1 cellular context compared by ENCODE assay signal in genomic region chr1:113210248-113210647, GRCh38.
A peak's percentile ranks its signal among the peaks of the same experiment; 100 is the strongest.
TF ChIP-seq lines count a peak whose summit lies in the region.

No MANE protein-coding gene starts in this region.

TF ChIP-seq in K562, 482 proteins besides CTCF, POLR2A, EP300 and RAD21 (continued from another document and continues in another):
- 0 out of 4 replicates have a peak, but pooled peaks of 1 of the 2 experiments have one; percentile 26 for TF ChIP-seq KDM1A (IDR thresholded peaks at IDR 0.05)
- no peak for TF ChIP-seq PTRF (tag; IDR thresholded peaks at IDR 0.05)
- TF ChIP-seq MTA1 (IDR thresholded peaks at IDR 0.05; ENCODE audit: borderline replicate concordance): 0 out of 2 replicates have a peak, but pooled peaks have one; percentile 17
- peak; percentile 53; the same call in 1 of the 2 replicates for TF ChIP-seq NCOR1 (IDR thresholded peaks at IDR 0.05)
- TF ChIP-seq ESRRA (IDR thresholded peaks at IDR 0.05; ENCODE audit: borderline replicate concordance, low read depth): no peak
- peak; percentile 63 for TF ChIP-seq SMAD4 (CRISPR knock-in tag; conservative IDR thresholded peaks at IDR 0.05)
- peak; percentile 83 for TF ChIP-seq ARID1B (IDR thresholded peaks at IDR 0.05)
- TF ChIP-seq SRF (CRISPR knock-in tag; IDR thresholded peaks at IDR 0.05): no peak
- no peak for TF ChIP-seq ZNF175 (CRISPR knock-in tag; IDR thresholded peaks at IDR 0.05; ENCODE audit: low read depth)
- no peak for TF ChIP-seq ZNF717 (CRISPR knock-in tag; IDR thresholded peaks at IDR 0.05)
- TF ChIP-seq GTF2F1 (IDR thresholded peaks at IDR 0.05; ENCODE audit: low read depth, low read length): no peak
- peak; percentile 69; the same call in 1 of the 2 replicates for TF ChIP-seq HDAC2 (IDR thresholded peaks at IDR 0.05)
- TF ChIP-seq MYC (IDR thresholded peaks at IDR 0.05; ENCODE audit: low read depth, low read length): peak; percentile 59
- TF ChIP-seq MYC (CRISPR knock-in tag; IDR thresholded peaks at IDR 0.05; ENCODE audit: borderline replicate concordance, low read depth): no peak
- TF ChIP-seq ZBTB26 (CRISPR knock-in tag; IDR thresholded peaks at IDR 0.05): no peak
- TF ChIP-seq CLOCK (CRISPR knock-in tag; IDR thresholded peaks at IDR 0.05; ENCODE audit: borderline replicate concordance): no peak
- peak; percentile 29; the same call in 1 of the 2 replicates for TF ChIP-seq CXXC5 (CRISPR knock-in tag; IDR thresholded peaks at IDR 0.05)
- TF ChIP-seq ZNF165 (CRISPR knock-in tag; IDR thresholded peaks at IDR 0.05; ENCODE audit: borderline replicate concordance): no peak
- peak in 1 of 2 experiments; percentile 38 for TF ChIP-seq E2F6 (IDR thresholded peaks at IDR 0.05; ENCODE audit: borderline replicate concordance in 1 of 2, extremely low read depth in 1 of 2, insufficient read depth in 1 of 2, insufficient read length in 1 of 2, low read depth in 1 of 2, low read length in 1 of 2, poor library complexity in 1 of 2, severe bottlenecking in 1 of 2)
- TF ChIP-seq XRCC5 (IDR thresholded peaks at IDR 0.05; ENCODE audit: low read depth, low read length): 0 out of 2 replicates have a peak, but pooled peaks have one; percentile 31
- TF ChIP-seq TEAD4 (IDR thresholded peaks at IDR 0.05; ENCODE audit: low read length): peak; percentile 70; the same call in 1 of the 2 replicates
- TF ChIP-seq TEAD4 (CRISPR knock-in tag; IDR thresholded peaks at IDR 0.05; ENCODE audit: borderline replicate concordance): no peak
- no peak for TF ChIP-seq CHD7 (IDR thresholded peaks at IDR 0.05; ENCODE audit: low read depth, low read length)
- no peak for TF ChIP-seq MTF1 (CRISPR knock-in tag; IDR thresholded peaks at IDR 0.05; ENCODE audit: borderline replicate concordance)
- TF ChIP-seq TBL1XR1 (IDR thresholded peaks at IDR 0.05; ENCODE audit: low read length in 2 of 2): 0 out of 4 replicates have a peak, but pooled peaks of 1 of the 2 experiments have one; percentile 22
- 0 out of 2 replicates have a peak, but pooled peaks have one; percentile 19 for TF ChIP-seq PHF21A (IDR thresholded peaks at IDR 0.05; ENCODE audit: borderline replicate concordance, low read depth)
- peak; percentile 15 to 16; a peak in 1 of 4 replicates for TF ChIP-seq MAZ (CRISPR knock-in tag; conservative IDR thresholded peaks at IDR 0.05 in 1 of 2, IDR thresholded peaks at IDR 0.05 in 1 of 2)
- no peak for TF ChIP-seq IFI16 (CRISPR knock-in tag; IDR thresholded peaks at IDR 0.05)
- TF ChIP-seq, protein P1, sequence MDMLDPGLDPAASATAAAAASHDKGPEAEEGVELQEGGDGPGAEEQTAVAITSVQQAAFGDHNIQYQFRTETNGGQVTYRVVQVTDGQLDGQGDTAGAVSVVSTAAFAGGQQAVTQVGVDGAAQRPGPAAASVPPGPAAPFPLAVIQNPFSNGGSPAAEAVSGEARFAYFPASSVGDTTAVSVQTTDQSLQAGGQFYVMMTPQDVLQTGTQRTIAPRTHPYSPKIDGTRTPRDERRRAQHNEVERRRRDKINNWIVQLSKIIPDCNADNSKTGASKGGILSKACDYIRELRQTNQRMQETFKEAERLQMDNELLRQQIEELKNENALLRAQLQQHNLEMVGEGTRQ (CRISPR knock-in tag; IDR thresholded peaks at IDR 0.05): no peak
- TF ChIP-seq, protein P2, sequence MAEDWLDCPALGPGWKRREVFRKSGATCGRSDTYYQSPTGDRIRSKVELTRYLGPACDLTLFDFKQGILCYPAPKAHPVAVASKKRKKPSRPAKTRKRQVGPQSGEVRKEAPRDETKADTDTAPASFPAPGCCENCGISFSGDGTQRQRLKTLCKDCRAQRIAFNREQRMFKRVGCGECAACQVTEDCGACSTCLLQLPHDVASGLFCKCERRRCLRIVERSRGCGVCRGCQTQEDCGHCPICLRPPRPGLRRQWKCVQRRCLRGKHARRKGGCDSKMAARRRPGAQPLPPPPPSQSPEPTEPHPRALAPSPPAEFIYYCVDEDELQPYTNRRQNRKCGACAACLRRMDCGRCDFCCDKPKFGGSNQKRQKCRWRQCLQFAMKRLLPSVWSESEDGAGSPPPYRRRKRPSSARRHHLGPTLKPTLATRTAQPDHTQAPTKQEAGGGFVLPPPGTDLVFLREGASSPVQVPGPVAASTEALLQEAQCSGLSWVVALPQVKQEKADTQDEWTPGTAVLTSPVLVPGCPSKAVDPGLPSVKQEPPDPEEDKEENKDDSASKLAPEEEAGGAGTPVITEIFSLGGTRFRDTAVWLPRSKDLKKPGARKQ (CRISPR knock-in tag; IDR thresholded peaks at IDR 0.05): no peak
- TF ChIP-seq GATAD2A (IDR thresholded peaks at IDR 0.05): peak; percentile 31; the same call in 1 of the 2 replicates
- TF ChIP-seq TAL1 (IDR thresholded peaks at IDR 0.05): peak; percentile 58; the same call in 1 of the 2 replicates
- TF ChIP-seq, protein P3, sequence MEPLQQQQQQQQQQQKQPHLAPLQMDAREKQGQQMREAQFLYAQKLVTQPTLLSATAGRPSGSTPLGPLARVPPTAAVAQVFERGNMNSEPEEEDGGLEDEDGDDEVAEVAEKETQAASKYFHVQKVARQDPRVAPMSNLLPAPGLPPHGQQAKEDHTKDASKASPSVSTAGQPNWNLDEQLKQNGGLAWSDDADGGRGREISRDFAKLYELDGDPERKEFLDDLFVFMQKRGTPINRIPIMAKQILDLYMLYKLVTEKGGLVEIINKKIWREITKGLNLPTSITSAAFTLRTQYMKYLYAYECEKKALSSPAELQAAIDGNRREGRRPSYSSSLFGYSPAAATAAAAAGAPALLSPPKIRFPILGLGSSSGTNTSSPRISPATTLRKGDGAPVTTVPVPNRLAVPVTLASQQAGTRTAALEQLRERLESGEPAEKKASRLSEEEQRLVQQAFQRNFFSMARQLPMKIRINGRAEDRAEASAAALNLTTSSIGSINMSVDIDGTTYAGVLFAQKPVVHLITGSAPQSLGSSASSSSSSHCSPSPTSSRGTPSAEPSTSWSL (CRISPR knock-in tag; IDR thresholded peaks at IDR 0.05; ENCODE audit: borderline replicate concordance): no peak
- peak; percentile 48 for TF ChIP-seq CBFA2T2 (conservative IDR thresholded peaks at IDR 0.05)
- peak; percentile 82 for TF ChIP-seq SOX6 (IDR thresholded peaks at IDR 0.05)
- 0 out of 2 replicates have a peak, but pooled peaks have one; percentile 51 for TF ChIP-seq TCF7 (IDR thresholded peaks at IDR 0.05; ENCODE audit: borderline replicate concordance)
- 0 out of 4 replicates have a peak, but pooled peaks of 1 of the 2 experiments have one; percentile 19 for TF ChIP-seq HDAC1 (IDR thresholded peaks at IDR 0.05)
- no peak for TF ChIP-seq SMAD2 (IDR thresholded peaks at IDR 0.05; ENCODE audit: low read depth, low read length)
- TF ChIP-seq SMARCB1 (IDR thresholded peaks at IDR 0.05; ENCODE audit: insufficient read length, low read depth): peak; percentile 66
- TF ChIP-seq NFE2 (IDR thresholded peaks at IDR 0.05; ENCODE audit: low read depth): 0 out of 2 replicates have a peak, but pooled peaks have one; percentile 29
- peak; percentile 73 for TF ChIP-seq L3MBTL2 (IDR thresholded peaks at IDR 0.05)
